Comparison of ENCODE assay signal across 8 cellular contexts in genomic region chr12:67270622-67271021, GRCh38. TPM values are rescaled to one million over a fixed set of nuclear protein-coding genes. Genes with fewer than 3 reads are reported as not detected.
A peak's percentile ranks its signal among the peaks of the same experiment; 100 is the strongest.
DNase-seq lines count a peak whose midpoint lies in the region; ATAC-seq, FAIRE-seq and TF ChIP-seq lines count a peak whose summit lies in the region.

No MANE protein-coding gene starts in this region.

- FAIRE-seq in kidney (lab: Jason Lieb, UNC), result no peak

- TF ChIP-seq CTCF in kidney (IDR thresholded peaks at IDR 0.05; ENCODE audit: borderline replicate concordance, extremely low read depth, insufficient read depth) (no peak), thoracic aorta (IDR thresholded peaks at IDR 0.05) (no peak)

- H3K36me3 Mint-ChIP-seq in activated CD8-positive, alpha-beta memory T cell treated with anti-CD3 and anti-CD28 coated beads, Interleukin-2, amount 10 ng/mL, durations not matched to agents 7 days and 5 days, result peaks cover 24% of the 10 kb centered on the region
- H3K36me3 Mint-ChIP-seq in activated naive CD8-positive, alpha-beta T cell treated with anti-CD3 and anti-CD28 coated beads, Interleukin-2, amount 10 ng/mL, durations not matched to agents 7 days and 5 days, result peaks cover 15% of the 10 kb centered on the region

- peaks cover 0 to 2% of the 10 kb centered on the region in 2 donors for H3K9me3 ChIP-seq in kidney (ENCODE audit: control insufficient read depth in 1 of 2, low read length in 2 of 2)
- H3K9me3 ChIP-seq in thoracic aorta, result no peaks in the 10 kb centered on the region

- CTCF ChIA-PET in activated CD8-positive, alpha-beta memory T cell treated with anti-CD3 and anti-CD28 coated beads, Interleukin-2, amount 10 ng/mL, durations not matched to agents 7 days and 5 days (lab: Charles Lee), result interaction anchor here (1.3 to 1.9 kb wide), 3 partner anchors 10 to 244 kb away, joined by 4 to 5 read pairs (median 4); no protein-coding TSS in a partner anchor

- H3K36me3 ChIP-seq in kidney (ENCODE audit: control insufficient read depth in 1 of 2, insufficient read depth in 2 of 2, low read length in 2 of 2) (no peaks in the 10 kb centered on the region), thoracic aorta (no peaks in the 10 kb centered on the region)

- H3K4me3 Mint-ChIP-seq in activated CD8-positive, alpha-beta memory T cell treated with anti-CD3 and anti-CD28 coated beads, Interleukin-2, amount 10 ng/mL, durations not matched to agents 7 days and 5 days, result peak overlapping the region; percentile 90
- H3K4me3 Mint-ChIP-seq in activated naive CD8-positive, alpha-beta T cell treated with anti-CD3 and anti-CD28 coated beads, Interleukin-2, amount 10 ng/mL, durations not matched to agents 7 days and 5 days, result peak overlapping the region; percentile 89

- H3K4me1 ChIP-seq in kidney (ENCODE audit: control insufficient read depth in 1 of 2, insufficient read depth in 1 of 2, low read depth in 1 of 2, low read length in 2 of 2) (peaks cover 9 to 29% of the 10 kb centered on the region in 2 donors), thoracic aorta (ENCODE audit: control insufficient read depth in 1 of 2, low read depth in 2 of 2) (peaks cover 41 to 52% of the 10 kb centered on the region in 2 donors)

- no peaks in the 10 kb centered on the region for H3K27me3 Mint-ChIP-seq in activated CD8-positive, alpha-beta memory T cell treated with anti-CD3 and anti-CD28 coated beads, Interleukin-2, amount 10 ng/mL, durations not matched to agents 7 days and 5 days
- no peaks in the 10 kb centered on the region for H3K27me3 Mint-ChIP-seq in activated naive CD8-positive, alpha-beta T cell treated with anti-CD3 and anti-CD28 coated beads, Interleukin-2, amount 10 ng/mL, durations not matched to agents 7 days and 5 days

- no peaks in the 10 kb centered on the region for H3K9me3 Mint-ChIP-seq in activated CD8-positive, alpha-beta memory T cell treated with anti-CD3 and anti-CD28 coated beads, Interleukin-2, amount 10 ng/mL, durations not matched to agents 7 days and 5 days (ENCODE audit: low read depth)
- no peaks in the 10 kb centered on the region for H3K9me3 Mint-ChIP-seq in activated naive CD8-positive, alpha-beta T cell treated with anti-CD3 and anti-CD28 coated beads, Interleukin-2, amount 10 ng/mL, durations not matched to agents 7 days and 5 days

- no peaks in the 10 kb centered on the region for H3K27me3 ChIP-seq in thoracic aorta (replicated peaks; ENCODE audit: insufficient read depth)

- intact Hi-C loops in kidney (cut with DNase I), result no loop called here

- peak overlapping the region; percentile 89 to 98 for H3K4me3 ChIP-seq in kidney (ENCODE audit: low read length in 2 of 2)
- H3K4me3 ChIP-seq in thoracic aorta, result peak overlapping the region; percentile 88

- H3K4me1 Mint-ChIP-seq in activated CD8-positive, alpha-beta memory T cell treated with anti-CD3 and anti-CD28 coated beads, Interleukin-2, amount 10 ng/mL, durations not matched to agents 7 days and 5 days, result peaks cover 59% of the 10 kb centered on the region
- peaks cover 37% of the 10 kb centered on the region for H3K4me1 Mint-ChIP-seq in activated naive CD8-positive, alpha-beta T cell treated with anti-CD3 and anti-CD28 coated beads, Interleukin-2, amount 10 ng/mL, durations not matched to agents 7 days and 5 days

- peak overlapping the region; percentile 99 for H3K27ac ChIP-seq in kidney (ENCODE audit: low read depth in 2 of 2, low read length in 2 of 2)
- H3K27ac ChIP-seq in thoracic aorta, result peak overlapping the region; percentile 98 to 99

- POLR2A ChIA-PET in activated naive CD8-positive, alpha-beta T cell treated with anti-CD3 and anti-CD28 coated beads, Interleukin-2, amount 10 ng/mL, durations not matched to agents 7 days and 5 days (lab: Charles Lee), result interaction anchor here (1.0 kb wide), 1 partner anchor 56 kb away, joined by 3 read pairs; no protein-coding TSS in a partner anchor

- peak overlapping the region; percentile 98 for H3K27ac Mint-ChIP-seq in activated CD8-positive, alpha-beta memory T cell treated with anti-CD3 and anti-CD28 coated beads, Interleukin-2, amount 10 ng/mL, durations not matched to agents 7 days and 5 days
- peak overlapping the region; percentile 95 for H3K27ac Mint-ChIP-seq in activated naive CD8-positive, alpha-beta T cell treated with anti-CD3 and anti-CD28 coated beads, Interleukin-2, amount 10 ng/mL, durations not matched to agents 7 days and 5 days

- no peak for ATAC-seq in activated CD8-positive, alpha-beta memory T cell treated with anti-CD3 and anti-CD28 coated beads, Interleukin-2, amount 10 ng/mL, durations not matched to agents 7 days and 5 days
- no peak for ATAC-seq in activated naive CD8-positive, alpha-beta T cell treated with anti-CD3 and anti-CD28 coated beads, Interleukin-2, amount 10 ng/mL, durations not matched to agents 7 days and 5 days (ENCODE audit: low read depth)
- ATAC-seq in thoracic aorta (ENCODE audit: insufficient number of reproducible peaks, low FRiP score, low read depth), result no peak
- no peak for ATAC-seq in GM18858 (IDR thresholded peaks at IDR 0.05; ENCODE audit: unreplicated experiment)

- peak overlapping the region; percentile 98 for H3K9ac ChIP-seq in kidney (ENCODE audit: low read length in 2 of 2)

- DNase-seq in activated CD8-positive, alpha-beta memory T cell treated with anti-CD3 and anti-CD28 coated beads, Interleukin-2, amount 10 ng/mL, durations not matched to agents 7 days and 5 days, result no peak
- DNase-seq in activated CD8-positive, alpha-beta memory T cell treated with anti-CD3 and anti-CD28 coated beads, Interleukin-2, amount 50 U/mL, for 48 hours, result no peak
- no peak for DNase-seq in activated naive CD8-positive, alpha-beta T cell treated with anti-CD3 and anti-CD28 coated beads, Interleukin-2, amount 10 ng/mL, durations not matched to agents 7 days and 5 days
- DNase-seq in kidney, result no peak
- no peak for DNase-seq in thoracic aorta (ENCODE audit: low spot score)
- DNase-seq in cortex of kidney (lab: John Stamatoyannopoulos, UW), result no peak
- no peak for DNase-seq in SW480 (ENCODE audit: low spot score)

RNA-seq across cellular contexts. Expression of gene CAND1, which starts 1.5 kb away (rescaled TPM):
- total RNA-seq in activated CD8-positive, alpha-beta memory T cell treated with anti-CD3 and anti-CD28 coated beads, Interleukin-2, amount 10 ng/mL, durations not matched to agents 7 days and 5 days, result 100 to 1,000 TPM; 150 to 181 TPM
- total RNA-seq in activated naive CD8-positive, alpha-beta T cell treated with anti-CD3 and anti-CD28 coated beads, Interleukin-2, amount 10 ng/mL, durations not matched to agents 7 days and 5 days, result 100 to 1,000 TPM; 145 to 152 TPM
- total RNA-seq in kidney (104 TPM), thoracic aorta (10 to 100 TPM; 42.1 to 77.0 TPM)
- polyA plus RNA-seq in kidney (ENCODE audit: insufficient read depth, low read depth, low replicate concordance), result 28.8 TPM
